1 cellular context compared by ENCODE assay signal in genomic region chr3:170107926-170108325, GRCh38.
TF ChIP-seq lines count a peak whose summit lies in the region.

No MANE protein-coding gene starts in this region.

TF ChIP-seq in GM23338, 12 proteins besides CTCF, POLR2A, EP300 and RAD21 (continued from another document):
- TF ChIP-seq ZNF462 (CRISPR knock-in tag; IDR thresholded peaks at IDR 0.05) (no peak), NANOG (IDR thresholded peaks at IDR 0.05; ENCODE audit: borderline replicate concordance) (no peak)
